In genomic region chr16:31451681-31452351, GRCh38 we compare ENCODE assay signal across 8 cellular contexts. TPM values are rescaled to one million over a fixed set of nuclear protein-coding genes. Genes with fewer than 3 reads are reported as not detected.
A peak's percentile ranks its signal among the peaks of the same experiment; 100 is the strongest.
DNase-seq lines count a peak whose midpoint lies in the region; ATAC-seq and TF ChIP-seq lines count a peak whose summit lies in the region.

No MANE protein-coding gene starts in this region.

- ATAC-seq in T-helper 17 cell, result peak; percentile 36
- no peak for ATAC-seq in GM19397 (IDR thresholded peaks at IDR 0.05; ENCODE audit: unreplicated experiment)

- peak; percentile 26 for DNase-seq in stimulated activated CD4-positive, alpha-beta T cell treated with anti-CD3 and anti-CD28 coated beads, Interleukin-1b, Interleukin-23, amount 100 ng/mL, for 48 hours
- no peak for DNase-seq in stimulated activated CD4-positive, alpha-beta T cell treated with anti-CD3 and anti-CD28 coated beads, Interleukin-2, amount 100 ng/mL, for 24 hours
- DNase-seq in NAMALWA (ENCODE audit: low spot score), result peak; percentile 47
- DNase-seq in T-helper 17 cell, result no peak
- DNase-seq in foreskin melanocyte, result peak; percentile 56
- no peak for DNase-seq in progenitor cell of endocrine pancreas (ENCODE audit: low spot score, unreplicated experiment)
- no peak for DNase-seq in effector CD8-positive, alpha-beta T cell (lab: John Stamatoyannopoulos, UW)

- H3K27ac Mint-ChIP-seq in T-helper 17 cell, result no peak overlapping the region
- H3K27ac Mint-ChIP-seq in progenitor cell of endocrine pancreas, result peak overlapping the region; percentile 83

- no peaks in the 10 kb centered on the region for H3K9me3 Mint-ChIP-seq in progenitor cell of endocrine pancreas (ENCODE audit: low read depth)

- peak; percentile 66 for TF ChIP-seq CTCF in progenitor cell of endocrine pancreas (IDR thresholded peaks at IDR 0.05; ENCODE audit: unreplicated experiment)

- H3K36me3 Mint-ChIP-seq in T-helper 17 cell (ENCODE audit: low read depth) (no peaks in the 10 kb centered on the region), progenitor cell of endocrine pancreas (ENCODE audit: insufficient read depth) (peaks cover 1% of the 10 kb centered on the region)

- H3K27me3 Mint-ChIP-seq in T-helper 17 cell (no peaks in the 10 kb centered on the region), progenitor cell of endocrine pancreas (no peaks in the 10 kb centered on the region)

- H3K4me1 Mint-ChIP-seq in T-helper 17 cell, result peaks cover 23% of the 10 kb centered on the region
- H3K4me1 Mint-ChIP-seq in progenitor cell of endocrine pancreas (ENCODE audit: low read depth), result peaks cover 16% of the 10 kb centered on the region

- H3K4me3 Mint-ChIP-seq in T-helper 17 cell (no peak overlapping the region), progenitor cell of endocrine pancreas (ENCODE audit: low read depth) (no peak overlapping the region)

- no peaks in the 10 kb centered on the region for H3K9me3 ChIP-seq in T-helper 17 cell (ENCODE audit: control insufficient read depth, low read length, poor library complexity, severe bottlenecking)

RNA-seq across cellular contexts. Expression of gene ARMC5, which starts 7.5 kb away (rescaled TPM):
- total RNA-seq in T-helper 17 cell (10 to 100 TPM; 15.8 to 21.9 TPM), progenitor cell of endocrine pancreas (14.6 and 14.8 TPM in 2 replicates)

RNA-seq across cellular contexts. Expression of gene ZNF843, which starts 9.2 kb away (rescaled TPM):
- total RNA-seq in T-helper 17 cell, result under 1 TPM; 0.10 to 0.23 TPM
- 1.2 and 1.4 TPM in 2 replicates for total RNA-seq in progenitor cell of endocrine pancreas

RNA-seq across cellular contexts. Expression of gene TGFB1I1, which starts 20.1 kb away (rescaled TPM):
- total RNA-seq in T-helper 17 cell (1 to 10 TPM in 1 of 2 donors, under 1 TPM in 1; 0.35 to 5.6 TPM), progenitor cell of endocrine pancreas (4.5 and 5.0 TPM in 2 replicates)

RNA-seq across cellular contexts. Expression of gene COX6A2, which starts 23.7 kb away (rescaled TPM):
- not detected for total RNA-seq in T-helper 17 cell
- not detected in 2 replicates for total RNA-seq in progenitor cell of endocrine pancreas

RNA-seq across cellular contexts. Expression of gene SLC5A2, which starts 31.1 kb away (rescaled TPM):
- total RNA-seq in T-helper 17 cell (1 to 10 TPM; 1.3 to 2.8 TPM), progenitor cell of endocrine pancreas (0.29 and 0.62 TPM in 2 replicates)

Comparison
In these comparisons a context has a peak if more than half of its experiments do, and no peak if none do; other contexts are left out.
1. DNase-seq: peak in stimulated activated CD4-positive, alpha-beta T cell treated with anti-CD3 and anti-CD28 coated beads, Interleukin-1b, Interleukin-23, amount 100 ng/mL, for 48 hours (single experiment), NAMALWA (single experiment) and foreskin melanocyte (single experiment); none in stimulated activated CD4-positive, alpha-beta T cell treated with anti-CD3 and anti-CD28 coated beads, Interleukin-2, amount 100 ng/mL, for 24 hours (0 of 2), T-helper 17 cell (0 of 3), progenitor cell of endocrine pancreas (single experiment) and effector CD8-positive, alpha-beta T cell (single experiment).